In the genomic region with DNA sequence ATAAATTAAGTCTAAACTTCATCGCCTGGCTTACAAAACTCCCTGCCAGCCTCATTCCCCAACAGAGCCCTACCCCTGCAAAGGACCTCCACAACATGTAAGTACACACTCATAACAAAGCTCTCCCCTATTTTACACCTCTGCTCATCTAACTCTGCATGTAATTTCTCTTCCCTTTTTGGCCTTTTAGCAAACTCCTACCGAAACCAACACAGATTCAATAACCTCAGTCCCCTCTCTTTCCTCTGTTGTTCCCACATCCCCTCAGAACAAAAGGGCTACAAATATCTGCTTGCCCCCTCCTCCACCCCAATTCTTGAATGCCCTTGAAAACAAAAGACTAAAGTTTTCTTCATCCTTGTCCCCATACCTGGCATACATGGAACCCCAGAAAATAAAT, we compare ENCODE assay signal across 8 cellular contexts. TPM values are rescaled to one million over a fixed set of nuclear protein-coding genes. Genes with fewer than 3 reads are reported as not detected.
DNase-seq lines count a peak whose midpoint lies in the region; ATAC-seq, FAIRE-seq and TF ChIP-seq lines count a peak whose summit lies in the region.

No MANE protein-coding gene starts in this region.

- H3K36me3 Mint-ChIP-seq in HFFc6 (ENCODE audit: low read depth) = peaks cover 16% of the 10 kb centered on the region

- SMC1A ChIA-PET in GM12878 (lab: Charles Lee; ENCODE audit: uncharacterized antibody, unreplicated experiment) = interaction anchor here (0.9 to 3.9 kb wide), 7 partner anchors 19 to 86 kb away, joined by 3 to 16 read pairs (median 5); no protein-coding TSS in a partner anchor

- DNase-seq in HFFc6 (no peak), GM12878 (ENCODE audit: low read depth, low spot score) (peak; percentile 39), mucosa of descending colon (no peak), GM19240 (ENCODE audit: insufficient read length, low spot score) (no peak), occipital lobe (lab: John Stamatoyannopoulos, UW) (no peak)

- peak overlapping the region; percentile 83 for H3K4me2 ChIP-seq in GM12878 (ENCODE audit: control insufficient read depth, insufficient read depth)

- BruUV-seq in GM12878 (replicated peaks; lab: Mats Ljungman, UMichigan) = no TSS peak

- no peaks in the 10 kb centered on the region; the same call in 1 of the 2 replicates for H3K27me3 Mint-ChIP-seq in HFFc6 (ENCODE audit: insufficient read depth)

- peaks cover 51% of the 10 kb centered on the region for H3K4me1 Mint-ChIP-seq in HFFc6 (ENCODE audit: low read depth)

- peak in 1 of 2 experiments; percentile 29; a peak in 1 of 4 replicates for TF ChIP-seq EP300 in GM12878 (IDR thresholded peaks at IDR 0.05; ENCODE audit: borderline replicate concordance in 1 of 2, control insufficient read depth in 1 of 2, low read depth in 2 of 2, low read length in 2 of 2)

- H3K27ac Mint-ChIP-seq in HFFc6 = peak overlapping the region; percentile 98

- H3K9me3 Mint-ChIP-seq in HFFc6 = no peaks in the 10 kb centered on the region

- H3K27ac ChIP-seq in ACC112 (ENCODE audit: low read depth, low read length) = peak overlapping the region; percentile 54
- peak overlapping the region; percentile 93 for H3K27ac ChIP-seq in GM12878 (ENCODE audit: control insufficient read depth, insufficient read depth)

- 0 out of 2 replicates have a peak, but pooled peaks have one; percentile 1 for TF ChIP-seq RAD21 in GM12878 (IDR thresholded peaks at IDR 0.05; ENCODE audit: insufficient read depth, low read depth, low read length)

- H3K4me1 ChIP-seq in ACC112 (ENCODE audit: control insufficient read depth, insufficient read depth, low read length, unreplicated experiment) (peaks cover 7% of the 10 kb centered on the region), GM12878 (ENCODE audit: control insufficient read depth, insufficient read depth, low read length) (peaks cover 11% of the 10 kb centered on the region), mucosa of descending colon (ENCODE audit: low read depth) (peaks cover 12% of the 10 kb centered on the region)

- ATAC-seq in GM12878 (peak; percentile 55), mucosa of descending colon (no peak), HG03520 (IDR thresholded peaks at IDR 0.05; ENCODE audit: unreplicated experiment) (no peak), GM19395 (IDR thresholded peaks at IDR 0.05; ENCODE audit: unreplicated experiment) (no peak)

- H4K20me1 ChIP-seq in GM12878 (ENCODE audit: control insufficient read depth, insufficient read depth) = no peaks in the 10 kb centered on the region

- intact Hi-C loops in GM12878 (cut with micrococcal nuclease; ENCODE audit: unreplicated experiment) (loop anchor here (1.0 kb wide), 1 partner anchor 56 kb away; no protein-coding TSS in a partner anchor), mucosa of descending colon (cut with DNase I, micrococcal nuclease) (no loop called here)

- peaks cover 16% of the 10 kb centered on the region for H3K79me2 ChIP-seq in ACC112 (ENCODE audit: control insufficient read depth, insufficient read depth, low read length, unreplicated experiment)
- peaks cover 63% of the 10 kb centered on the region for H3K79me2 ChIP-seq in GM12878 (ENCODE audit: control insufficient read depth, insufficient read depth, low read length)

- H2AFZ ChIP-seq in ACC112 (ENCODE audit: low read length, unreplicated experiment) = peak overlapping the region; percentile 89
- H2AFZ ChIP-seq in GM12878 (ENCODE audit: control insufficient read depth, low read depth, low read length) = peak overlapping the region; percentile 89

- peak; percentile 41 for FAIRE-seq in GM12878 (lab: Jason Lieb, UNC)

- POLR2A ChIA-PET in GM12878 (lab: Charles Lee) = interaction anchor here (0.6 to 3.0 kb wide), 12 partner anchors 26 to 310 kb away, joined by 3 to 18 read pairs (median 4); partner anchors contain the start of genes ARID3B, CLK3 and SEMA7A

- no peak for TF ChIP-seq POLR2A in GM12878 (IDR thresholded peaks at IDR 0.05; ENCODE audit: low read depth, low read length)

- in situ Hi-C loops in GM12878 (cut with MboI) = no loop called here

- RAD21 ChIA-PET in GM12878 (lab: Charles Lee; ENCODE audit: unreplicated experiment) = interaction anchor here (0.9 to 3.9 kb wide), 6 partner anchors 29 to 86 kb away, joined by 3 to 36 read pairs (median 4); no protein-coding TSS in a partner anchor

- peak overlapping the region; percentile 87 for H3K9ac ChIP-seq in GM12878 (ENCODE audit: control insufficient read depth, insufficient read depth, low read length)

- CTCF ChIA-PET in GM12878 (lab: Yijun Ruan, JAX) = interaction anchor here (0.9 to 5.4 kb wide), 14 partner anchors 12 to 310 kb away, joined by 3 to 26 read pairs (median 4); partner anchors contain the start of gene CLK3

- H3K9me3 ChIP-seq in GM12878 (replicated peaks; ENCODE audit: control insufficient read depth, insufficient read depth, low read length) (peaks cover 3% of the 10 kb centered on the region; the same call in 2 of the 3 replicates), mucosa of descending colon (no peaks in the 10 kb centered on the region)

- no peaks in the 10 kb centered on the region for H3K27me3 ChIP-seq in ACC112 (ENCODE audit: insufficient read depth, low read length)
- no peaks in the 10 kb centered on the region for H3K27me3 ChIP-seq in GM12878 (replicated peaks in 1 of 2; ENCODE audit: control insufficient read depth in 2 of 2, insufficient read depth in 2 of 2, low read length in 1 of 2)

- TF ChIP-seq CTCF in HFFc6 (IDR thresholded peaks at IDR 0.05) = no peak
- TF ChIP-seq CTCF in GM12878 (IDR thresholded peaks at IDR 0.05 in 2 of 3, conservative IDR thresholded peaks at IDR 0.05 in 1 of 3; ENCODE audit: control insufficient read depth in 2 of 3, extremely low read depth in 1 of 3, insufficient read depth in 1 of 3, low read depth in 3 of 3, low read length in 3 of 3) = no peak
- no peak for TF ChIP-seq CTCF in mucosa of descending colon (IDR thresholded peaks at IDR 0.05)

- H3K4me3 Mint-ChIP-seq in HFFc6 = peak overlapping the region; percentile 91

- peaks cover 16% of the 10 kb centered on the region for H3K36me3 ChIP-seq in ACC112 (ENCODE audit: insufficient read depth, low read length)
- H3K36me3 ChIP-seq in GM12878 (ENCODE audit: control insufficient read depth in 2 of 2, insufficient read depth in 2 of 2, low read length in 1 of 2) = peaks cover 0 to 8% of the 10 kb centered on the region in 2 experiments; a peak in 2 of 4 replicates
- H3K36me3 ChIP-seq in mucosa of descending colon (ENCODE audit: low read depth) = no peaks in the 10 kb centered on the region

- 0% methylated on average over 2 of the region's 2 CpGs for WGBS in GM12878 (ENCODE audit: insufficient coverage, insufficient replicate concordance, low lambda C conversion rate, missing lambda C conversion rate)

- H3K4me3 ChIP-seq in ACC112 (ENCODE audit: low read depth, low read length) (peak overlapping the region; percentile 94), GM12878 (peak overlapping the region; percentile 92), mucosa of descending colon (peak overlapping the region; percentile 40)

TF ChIP-seq in GM12878, 131 proteins besides CTCF, POLR2A, EP300 and RAD21 (continues in another document):
- TF ChIP-seq SPI1 (IDR thresholded peaks at IDR 0.05; ENCODE audit: borderline replicate concordance, insufficient read depth, low read depth, low read length) = peak; percentile 78; the same call in 1 of the 2 replicates
- peak; percentile 52; the same call in 1 of the 2 replicates for TF ChIP-seq HDGF (IDR thresholded peaks at IDR 0.05)
- peak; percentile 29; the same call in 1 of the 2 replicates for TF ChIP-seq BMI1 (IDR thresholded peaks at IDR 0.05; ENCODE audit: borderline replicate concordance)

RNA-seq across cellular contexts. Expression of gene UBL7, which starts 0.7 kb away (rescaled TPM):
- total RNA-seq in HFFc6 (2021; fragmentation: NEBNext Ultra II Directional; extraction: Animal tissue kit (Norgen Biotek cat#: 25700)) = 10 to 100 TPM; 50.9 to 68.0 (median 60.1) TPM
- 22.7 and 26.2 TPM in 2 replicates for total RNA-seq in GM12878 (2013; cell fraction: nucleolus; rRNA removed)
- total RNA-seq in GM12878 (2014; rRNA removed) (106 and 107 TPM in 2 replicates), GM12878 (2014; rRNA removed; fragmentation: Illumina TruSeq; extraction: Trizol) (44.3 and 46.6 TPM in 2 replicates), GM12878 (2021) (81.3 and 84.8 TPM in 2 replicates), mucosa of descending colon (10 to 100 TPM; 29.5 to 43.5 (median 37.6) TPM), occipital lobe (31.2 TPM)
- polyA plus RNA-seq in GM12878 (2011; ENCODE audit: low read depth) = 33.5 TPM
- polyA plus RNA-seq in GM12878 (2011; rRNA removed) (72.6 and 89.7 TPM in 2 replicates), GM12878 (2014; fragmentation: Illumina TruSeq; extraction: Trizol) (61.3 and 90.5 TPM in 2 replicates), GM12878 (2014; fragmentation: Nextera tagmentation; extraction: Ambion mirVana) (10 to 100 TPM; 25.9 to 59.1 TPM), GM12878 (2014; rRNA removed) (117 and 135 TPM in 2 replicates), GM12878 (2016; fragmentation: Nextera tagmentation; extraction: Ambion mirVana) (100 to 1,000 TPM; 123 to 145 TPM)
- polyA plus RNA-seq in GM12878 (2011; cell fraction: cytosol; rRNA removed) = 138 and 156 TPM in 2 replicates
- polyA plus RNA-seq in GM12878 (2011; cell fraction: nucleus; rRNA removed) = 60.8 and 62.4 TPM in 2 replicates
- polyA plus RNA-seq in GM12878 (2012) = 57.3 and 69.1 TPM in 2 replicates
- polyA minus RNA-seq in GM12878 (2011; rRNA and poly(A)+ RNA removed) = 79.1 and 122 TPM in 2 replicates
- polyA minus RNA-seq in GM12878 (2011; cell fraction: cytosol; rRNA and poly(A)+ RNA removed) = 32.5 and 36.5 TPM in 2 replicates
- 17.3 and 22.1 TPM in 2 replicates for polyA minus RNA-seq in GM12878 (2011; cell fraction: nucleus; rRNA and poly(A)+ RNA removed)

RNA-seq across cellular contexts. Expression of gene SEMA7A, which starts 26.5 kb away (rescaled TPM):
- 100 to 1,000 TPM; 115 to 196 (median 129) TPM for total RNA-seq in HFFc6 (2021; fragmentation: NEBNext Ultra II Directional; extraction: Animal tissue kit (Norgen Biotek cat#: 25700))
- total RNA-seq in GM12878 (2013; cell fraction: nucleolus; rRNA removed) = 137 and 160 TPM in 2 replicates
- 56.3 and 58.3 TPM in 2 replicates for total RNA-seq in GM12878 (2014; rRNA removed)
- 48.7 and 52.9 TPM in 2 replicates for total RNA-seq in GM12878 (2014; rRNA removed; fragmentation: Illumina TruSeq; extraction: Trizol)
- 112 and 114 TPM in 2 replicates for total RNA-seq in GM12878 (2021)
- 33.6 TPM for polyA plus RNA-seq in GM12878 (2011; ENCODE audit: low read depth)
- polyA plus RNA-seq in GM12878 (2011; rRNA removed) = 37.6 and 65.2 TPM in 2 replicates
- polyA plus RNA-seq in GM12878 (2011; cell fraction: cytosol; rRNA removed) = 115 and 126 TPM in 2 replicates
- polyA plus RNA-seq in GM12878 (2011; cell fraction: nucleus; rRNA removed) = 208 and 229 TPM in 2 replicates
- polyA plus RNA-seq in GM12878 (2012) = 60.0 and 110 TPM in 2 replicates
- polyA plus RNA-seq in GM12878 (2014; fragmentation: Illumina TruSeq; extraction: Trizol) = 47.9 and 70.5 TPM in 2 replicates
- polyA plus RNA-seq in GM12878 (2014; fragmentation: Nextera tagmentation; extraction: Ambion mirVana) = 1 to 10 TPM in 1 of 2 experiments, under 1 TPM in 1; 0.08 to 1.1 TPM
- polyA plus RNA-seq in GM12878 (2014; rRNA removed) = 99.1 and 99.2 TPM in 2 replicates
- polyA plus RNA-seq in GM12878 (2016; fragmentation: Nextera tagmentation; extraction: Ambion mirVana) = 10 to 100 TPM; 13.3 to 15.6 TPM
- 75.6 and 130 TPM in 2 replicates for polyA minus RNA-seq in GM12878 (2011; rRNA and poly(A)+ RNA removed)
- 48.1 and 52.4 TPM in 2 replicates for polyA minus RNA-seq in GM12878 (2011; cell fraction: cytosol; rRNA and poly(A)+ RNA removed)
- polyA minus RNA-seq in GM12878 (2011; cell fraction: nucleus; rRNA and poly(A)+ RNA removed) = 48.2 and 63.7 TPM in 2 replicates
- 1 to 10 TPM; 1.6 to 3.7 (median 3.0) TPM for total RNA-seq in mucosa of descending colon
- 51.5 TPM for total RNA-seq in occipital lobe

Comparison
In these comparisons a context has a peak if more than half of its experiments do, and no peak if none do; other contexts are left out.
1. H3K4me3 ChIP-seq: peak in every context shown above with its lines; median percentile 94 in ACC112; 92 in GM12878; 40 in mucosa of descending colon.
2. RNA of gene SEMA7A, which starts 26.5 kb away (total RNA-seq): 115 to 196 TPM in HFFc6, 48.7 to 160 TPM in GM12878 and 51.5 TPM in occipital lobe (single experiment); 1.6 to 3.7 TPM in mucosa of descending colon; every median in the first group is over 10 times any median in the second.